In genomic region chr14:75213172-75213571, GRCh38 we compare ENCODE assay signal across 36 cellular contexts. TPM values are rescaled to one million over a fixed set of nuclear protein-coding genes. Genes with fewer than 3 reads are reported as not detected.
DNase-seq lines count a peak whose midpoint lies in the region; FAIRE-seq and TF ChIP-seq lines count a peak whose summit lies in the region.
"Had no signal": no experiment of that assay in that cellular context is flagged by ENCODE, and none has a peak within 500 bp of the region (broad histone marks: within the 10 kb centered on the region; RNA-seq: fewer than 3 reads in every experiment).

No MANE protein-coding gene starts in this region.

- H3K4me1 Mint-ChIP-seq in CD14-positive monocyte, result peaks cover 13% of the 10 kb centered on the region
- peaks cover 24% of the 10 kb centered on the region for H3K4me1 Mint-ChIP-seq in HFFc6 (ENCODE audit: low read depth)

- no peak overlapping the region for H4K91ac ChIP-seq in H1 (replicated peaks; ENCODE audit: insufficient read length, low read length)

- no peak overlapping the region for H3K23ac ChIP-seq in H1 (ENCODE audit: insufficient read length)

- no peak overlapping the region for H3K14ac ChIP-seq in H1 (ENCODE audit: insufficient read length)

- no peak for TF ChIP-seq EP300 in H1 (IDR thresholded peaks at IDR 0.05; ENCODE audit: borderline replicate concordance in 1 of 2, low read depth in 2 of 2, low read length in 2 of 2)

- no peak overlapping the region for H2BK5ac ChIP-seq in H1 (ENCODE audit: low read depth, low read length)

- in situ Hi-C loops in SK-MEL-5 (cut with HindIII; ENCODE audit: low pct_unique_long_range_greater_than_20kb, low sequenced_read_pairs), result no loop called here

- H3K4me2 ChIP-seq in H1 (ENCODE audit: insufficient read depth in 1 of 2, low read depth in 2 of 2, low read length in 2 of 2), result no peak overlapping the region

- CTCF ChIA-PET in H1 (lab: Charles Lee; ENCODE audit: partially characterized antibody), result no interaction called here

- H3K23me2 ChIP-seq in H1 (ENCODE audit: low read depth, low read length), result no peaks in the 10 kb centered on the region

- no peaks in the 10 kb centered on the region for H3K79me1 ChIP-seq in H1 (ENCODE audit: low read depth, low read length)

- DNase-seq in CD14-positive monocyte (ENCODE audit: low spot score), result no peak
- no peak for DNase-seq in HFFc6
- DNase-seq in SK-MEL-5 (ENCODE audit: low read depth, low spot score), result peak; percentile 16
- DNase-seq in H1 (ENCODE audit: low read depth in 1 of 2, low spot score in 2 of 2), result no peak
- no peak for DNase-seq in NCI-H510A treated with DMSO at 0.1 percent for 48 hours (lab: John Stamatoyannopoulos, UW)
- no peak for DNase-seq in T-helper 9 cell
- no peak for DNase-seq in coronary artery (ENCODE audit: low spot score)
- DNase-seq in SK-N-DZ (ENCODE audit: low spot score), result no peak
- DNase-seq: activated CD4-positive, alpha-beta T cell treated with anti-CD3 and anti-CD28 coated beads for 4 hours; activated effector memory CD4-positive, alpha-beta T cell treated with anti-CD3 and anti-CD28 coated beads, Interleukin-2, amount 50 U/mL, for 16 hours; anterior cingulate cortex; CD4-positive, alpha-beta T cell; colonic mucosa; foreskin keratinocyte; head of caudate nucleus; islet precursor cell; KBM-7; left ventricle myocardium superior; MM.1S; naive B cell; NCI-H1436 treated with DMSO at 0.1 percent for 48 hours; NCI-H2081 treated with DMSO at 0.1 percent for 48 hours; NCI-H345; nucleus accumbens; Peyer's patch; psoas muscle; SHP77; sigmoid colon; stimulated activated CD4-positive, alpha-beta T cell treated with anti-CD3 and anti-CD28 coated beads, Interleukin-4, amount 100 ng/mL, for 24 hours; thyroid gland; WERI-Rb-1 had no signal

- H3K79me2 ChIP-seq in H1 (ENCODE audit: control insufficient read depth in 1 of 2, insufficient read depth in 2 of 2, low read length in 2 of 2), result no peaks in the 10 kb centered on the region

- peaks cover 0 to 1% of the 10 kb centered on the region in 2 donors for H3K36me3 Mint-ChIP-seq in CD14-positive monocyte
- no peaks in the 10 kb centered on the region for H3K36me3 Mint-ChIP-seq in HFFc6 (ENCODE audit: low read depth)
- H3K36me3 Mint-ChIP-seq: activated naive CD8-positive, alpha-beta T cell; naive B cell had no signal

- no peak overlapping the region for H3K56ac ChIP-seq in H1 (replicated peaks; ENCODE audit: insufficient read length, low read depth, low read length)

- no peak overlapping the region for H2BK20ac ChIP-seq in H1 (ENCODE audit: low read length)

- H3K27ac ChIP-seq in H1 (ENCODE audit: low read depth, low read length) (no peak overlapping the region), coronary artery (no peak overlapping the region)
- H3K27ac ChIP-seq: colonic mucosa, esophagus muscularis mucosa, foreskin keratinocyte, Peyer's patch, psoas muscle, sigmoid colon, thyroid gland, WERI-Rb-1 had no signal

- POLR2A ChIA-PET in H1 (lab: Charles Lee; ENCODE audit: partially characterized antibody), result interaction anchor here (0.8 kb wide), 1 partner anchor 10 kb away, joined by 4 read pairs; no protein-coding TSS in a partner anchor

- intact Hi-C loops in CD14-positive monocyte (cut with micrococcal nuclease), result no loop called here

- no peak overlapping the region for H2BK15ac ChIP-seq in H1 (ENCODE audit: low read length)

- TF ChIP-seq CTCF in CD14-positive monocyte (IDR thresholded peaks at IDR 0.05) (no peak), HFFc6 (IDR thresholded peaks at IDR 0.05) (no peak), H1 (IDR thresholded peaks at IDR 0.05; ENCODE audit: control extremely low read depth in 1 of 3, insufficient read depth in 1 of 3, low read depth in 1 of 3, low read length in 3 of 3) (no peak), coronary artery (IDR thresholded peaks at IDR 0.05) (no peak)

- H3K4me1 ChIP-seq in H1 (replicated peaks in 1 of 4; ENCODE audit: control insufficient read depth in 3 of 4, insufficient read depth in 4 of 4, low read length in 3 of 4), result peaks cover 0 to 4% (median under 1%) of the 10 kb centered on the region in 4 experiments; a peak in 1 of 7 replicates
- H3K4me1 ChIP-seq: colonic mucosa, esophagus muscularis mucosa, psoas muscle, sigmoid colon had no signal

- WGBS in H1 (ENCODE audit: extremely low coverage in 1 of 2, insufficient coverage in 1 of 2, insufficient read length in 1 of 2, insufficient replicate concordance in 2 of 2, low coverage in 1 of 2, low lambda C conversion rate in 2 of 2, missing lambda C conversion rate in 1 of 2), 2 experiments, result 73% methylated on average over 4 of the region's 4 CpGs; no CpG with 5 or more reads in 1 of the 2 experiments

- no peak for TF ChIP-seq POLR2A in H1 (IDR thresholded peaks at IDR 0.05; ENCODE audit: control extremely low read depth in 1 of 2, low read depth in 2 of 2, low read length in 2 of 2)

- H3K9me3 Mint-ChIP-seq in CD14-positive monocyte, result peaks cover 0 to 2% (median 0%) of the 10 kb centered on the region in 7 donors
- no peaks in the 10 kb centered on the region for H3K9me3 Mint-ChIP-seq in HFFc6
- H3K9me3 Mint-ChIP-seq: CD4-positive, alpha-beta T cell; naive B cell had no signal

- H4K20me1 ChIP-seq in H1 (replicated peaks in 1 of 2; ENCODE audit: control insufficient read depth in 1 of 2, insufficient read depth in 2 of 2, low read length in 2 of 2), result no peaks in the 10 kb centered on the region

- no peak for FAIRE-seq in H1 (lab: Jason Lieb, UNC)
- FAIRE-seq: A204.1, GM12892, HTR-8/SVneo had no signal

- peaks cover 0 to 4% (median 2%) of the 10 kb centered on the region in 3 donors for H3K27me3 Mint-ChIP-seq in CD14-positive monocyte (ENCODE audit: low read depth in 3 of 3)
- H3K27me3 Mint-ChIP-seq in HFFc6 (ENCODE audit: insufficient read depth), result peaks cover 2% of the 10 kb centered on the region; the same call in 1 of the 2 replicates
- H3K27me3 Mint-ChIP-seq: activated naive CD8-positive, alpha-beta T cell; CD4-positive, alpha-beta T cell; naive B cell had no signal

- H3K27me3 ChIP-seq in H1 (replicated peaks in 1 of 4; ENCODE audit: control insufficient read depth in 3 of 4, extremely low read depth in 1 of 4, insufficient read depth in 3 of 4, low read length in 3 of 4), result no peaks in the 10 kb centered on the region
- H3K27me3 ChIP-seq: colonic mucosa, esophagus muscularis mucosa, foreskin keratinocyte, Peyer's patch, sigmoid colon, thyroid gland had no signal

- no peak overlapping the region for H2BK120ac ChIP-seq in H1 (replicated peaks; ENCODE audit: low read depth, low read length)

- no peaks in the 10 kb centered on the region for H3K36me3 ChIP-seq in H1 (ENCODE audit: control insufficient read depth in 2 of 4, insufficient read depth in 4 of 4, low read length in 3 of 4)
- H3K36me3 ChIP-seq: colonic mucosa, esophagus muscularis mucosa, Peyer's patch, sigmoid colon, thyroid gland, WERI-Rb-1 had no signal

- no peak overlapping the region for H3K18ac ChIP-seq in H1 (ENCODE audit: extremely low read depth, low read length)

- no peak overlapping the region for H3K4me3 ChIP-seq in H1 (ENCODE audit: extremely low read depth in 1 of 4, insufficient read depth in 2 of 4, low read depth in 3 of 4, low read length in 4 of 4)
- no peak overlapping the region for H3K4me3 ChIP-seq in coronary artery
- H3K4me3 ChIP-seq: colonic mucosa, esophagus muscularis mucosa, Peyer's patch, psoas muscle, sigmoid colon, thyroid gland had no signal

- H3K27ac Mint-ChIP-seq in CD14-positive monocyte (peak overlapping the region in 4 of 7 donors; percentile 11 to 83 (median 47)), HFFc6 (peak overlapping the region; percentile 7; the same call in 1 of the 2 replicates)
- H3K27ac Mint-ChIP-seq: activated naive CD8-positive, alpha-beta T cell; CD4-positive, alpha-beta T cell had no signal

- H2BK12ac ChIP-seq in H1 (ENCODE audit: low read depth, low read length), result no peak overlapping the region

- no peaks in the 10 kb centered on the region for H3K9me3 ChIP-seq in H1 (ENCODE audit: insufficient read depth in 2 of 2, low read depth in 1 of 2, low read length in 1 of 2)
- H3K9me3 ChIP-seq: colonic mucosa, esophagus muscularis mucosa, Peyer's patch, psoas muscle, sigmoid colon, thyroid gland had no signal

- no peak overlapping the region for H3K9ac ChIP-seq in H1 (replicated peaks in 1 of 4; ENCODE audit: extremely low read depth in 1 of 4, low read depth in 3 of 4, low read length in 3 of 4)

- H3K4me3 Mint-ChIP-seq in CD14-positive monocyte, result no peak overlapping the region
- no peak overlapping the region for H3K4me3 Mint-ChIP-seq in HFFc6
- H3K4me3 Mint-ChIP-seq: activated naive CD8-positive, alpha-beta T cell; CD4-positive, alpha-beta T cell; naive B cell had no signal

- no peak overlapping the region for H3K4ac ChIP-seq in H1 (replicated peaks; ENCODE audit: insufficient read length, low read depth, low read length)

- TF ChIP-seq RAD21 in H1 (IDR thresholded peaks at IDR 0.05 in 1 of 2, conservative IDR thresholded peaks at IDR 0.05 in 1 of 2; ENCODE audit: low read depth in 2 of 2, low read length in 2 of 2), result no peak

- H2AK5ac ChIP-seq in H1 (ENCODE audit: low read depth, low read length), result no peak overlapping the region

- peak overlapping the region; percentile 50; the same call in 1 of the 2 replicates for H2AFZ ChIP-seq in H1 (ENCODE audit: low read length)

- no peak overlapping the region for H4K5ac ChIP-seq in H1 (ENCODE audit: insufficient read length, low read depth, low read length)

- H4K8ac ChIP-seq in H1 (ENCODE audit: extremely low read depth, insufficient read depth, low read length), result no peak overlapping the region

TF ChIP-seq in H1, 55 proteins besides CTCF, POLR2A, EP300 and RAD21 (continues in another document):
- TF ChIP-seq SP4 (IDR thresholded peaks at IDR 0.05; ENCODE audit: low read length) (no peak), SRF (IDR thresholded peaks at IDR 0.05; ENCODE audit: low read depth, low read length) (no peak), GTF2F1 (IDR thresholded peaks at IDR 0.05; ENCODE audit: borderline replicate concordance, low read depth, low read length) (no peak)

RNA-seq across cellular contexts. Expression of gene TMED10, which starts 36.8 kb away (rescaled TPM):
- polyA plus RNA-seq in CD14-positive monocyte, result 100 to 1,000 TPM; 233 to 243 TPM
- total RNA-seq in HFFc6 (2021; fragmentation: NEBNext Ultra II Directional; extraction: Animal tissue kit (Norgen Biotek cat#: 25700)), result 100 to 1,000 TPM; 370 to 494 (median 430) TPM
- total RNA-seq in SK-MEL-5 (2014; rRNA removed; shearing (Covaris generic)), result 941 and 955 TPM in 2 replicates
- 658 and 752 TPM in 2 replicates for polyA plus RNA-seq in SK-MEL-5 (2015; cell fraction: cytosol; rRNA removed)
- polyA plus RNA-seq in SK-MEL-5 (2015; cell fraction: nucleus; rRNA removed), result 105 and 106 TPM in 2 replicates
- 250 and 251 TPM in 2 replicates for total RNA-seq in H1 (2021; fragmentation: NEBNext Ultra II Directional; extraction: Animal tissue kit (Norgen Biotek cat#: 25700))
- polyA plus RNA-seq in H1 (2011; rRNA removed), result 163 and 218 TPM in 2 replicates
- polyA plus RNA-seq in H1 (2011; cell fraction: cytosol; rRNA removed), result 163 TPM
- 194 TPM for polyA plus RNA-seq in H1 (2011; cell fraction: nucleus; rRNA removed)
- 188 to 225 TPM (median 214 TPM) in 4 replicates for polyA plus RNA-seq in H1 (2012, experiment 1 of 2)
- 35.0 TPM for polyA plus RNA-seq in H1 (2012, experiment 2 of 2)
- 254 TPM for polyA plus RNA-seq in H1 (2013, experiment 1 of 2)
- polyA plus RNA-seq in H1 (2013, experiment 2 of 2), result 326 TPM
- 528 and 582 TPM in 2 replicates for polyA minus RNA-seq in H1 (2011; rRNA and poly(A)+ RNA removed)
- polyA minus RNA-seq in H1 (2011; cell fraction: cytosol; rRNA and poly(A)+ RNA removed), result 221 TPM
- polyA minus RNA-seq in H1 (2011; cell fraction: nucleus; rRNA and poly(A)+ RNA removed), result 120 TPM
- polyA plus RNA-seq in SK-N-DZ (2014; cell fraction: cytosol; rRNA removed), result 83.2 and 94.4 TPM in 2 replicates
- 40.0 and 43.1 TPM in 2 replicates for polyA plus RNA-seq in SK-N-DZ (2014; cell fraction: nucleus; rRNA removed)
